8 cellular contexts compared by ENCODE assay signal in genomic region chr2:80326214-80326613, GRCh38. TPM values are rescaled to one million over a fixed set of nuclear protein-coding genes. Genes with fewer than 3 reads are reported as not detected.
DNase-seq lines count a peak whose midpoint lies in the region; ATAC-seq and TF ChIP-seq lines count a peak whose summit lies in the region.

No MANE protein-coding gene starts in this region.

- H3K4me3 Mint-ChIP-seq in neural crest cell = no peak overlapping the region

- intact Hi-C loops in dorsolateral prefrontal cortex (cut with DNase I) = loop anchor here (1.0 to 5.0 kb wide), 2 partner anchors 171 to 173 kb away; no protein-coding TSS in a partner anchor

- no peaks in the 10 kb centered on the region for H3K4me1 ChIP-seq in Peyer's patch

- no peaks in the 10 kb centered on the region for H3K9me3 Mint-ChIP-seq in neural crest cell

- H3K4me1 Mint-ChIP-seq in neural crest cell = peaks cover 4% of the 10 kb centered on the region

- TF ChIP-seq POLR2A in Peyer's patch (IDR thresholded peaks at IDR 0.05) = no peak

- H3K36me3 Mint-ChIP-seq in neural crest cell (ENCODE audit: low read depth) = no peaks in the 10 kb centered on the region

- no peaks in the 10 kb centered on the region for H3K9me3 ChIP-seq in Peyer's patch

- TF ChIP-seq CTCF in GM12873 (IDR thresholded peaks at IDR 0.05; ENCODE audit: insufficient read depth, low read depth, low read length, missing control alignments) = peak; percentile 39
- TF ChIP-seq CTCF in dorsolateral prefrontal cortex (IDR thresholded peaks at IDR 0.05 in 54 of 56, conservative IDR thresholded peaks at IDR 0.05 in 2 of 56; ENCODE audit: low read depth in 1 of 56, partially characterized antibody in 56 of 56) = peak; percentile 40 to 89 (median 66)
- TF ChIP-seq CTCF in neural crest cell (conservative IDR thresholded peaks at IDR 0.05) = peak; percentile 66
- TF ChIP-seq CTCF in Peyer's patch (IDR thresholded peaks at IDR 0.05) = peak in 2 of 6 experiments; percentile 22 to 24

- ATAC-seq in HG03280 (IDR thresholded peaks at IDR 0.05; ENCODE audit: unreplicated experiment) = no peak

- H3K27ac ChIP-seq in dorsolateral prefrontal cortex (peak overlapping the region in 42 of 59 donors; percentile 8 to 77 (median 56)), Peyer's patch (no peak overlapping the region)

- H3K4me3 ChIP-seq in dorsolateral prefrontal cortex = no peak overlapping the region
- no peak overlapping the region for H3K4me3 ChIP-seq in Peyer's patch

- H3K27me3 ChIP-seq in dorsolateral prefrontal cortex (peaks cover 0 to 24% (median 0%) of the 10 kb centered on the region in 45 donors), Peyer's patch (peaks cover 0 to 3% of the 10 kb centered on the region in 2 donors)

- H3K27me3 Mint-ChIP-seq in neural crest cell (ENCODE audit: low read depth) = peaks cover 11% of the 10 kb centered on the region

- DNase-seq in NCI-H2227 (lab: John Stamatoyannopoulos, UW; ENCODE audit: unreplicated experiment) = peak; percentile 67
- peak in 1 of 10 donors; percentile 49 for DNase-seq in dorsolateral prefrontal cortex
- DNase-seq in neural crest cell (ENCODE audit: low read depth, low spot score) = no peak
- DNase-seq in Peyer's patch = no peak
- DNase-seq in stimulated activated CD4-positive, alpha-beta T cell treated with anti-CD3 and anti-CD28 coated beads, Interleukin-4, amount 100 ng/mL, for 4 hours = no peak
- no peak for DNase-seq in activated naive CD4-positive, alpha-beta T cell treated with anti-CD3 and anti-CD28 coated beads, Interleukin-2, amount 50 U/mL, for 16 hours

- no peak overlapping the region for H3K27ac Mint-ChIP-seq in neural crest cell (ENCODE audit: unreplicated experiment)

- no peaks in the 10 kb centered on the region for H3K36me3 ChIP-seq in Peyer's patch

RNA-seq across cellular contexts. Expression of gene LRRTM1, which starts 21.7 kb away (rescaled TPM):
- 10 to 100 TPM in 117 of 120 experiments, 1 to 10 TPM in 3; 3.8 to 34.8 (median 19.7) TPM for total RNA-seq in dorsolateral prefrontal cortex
- 1.4 and 1.5 TPM in 2 replicates for total RNA-seq in neural crest cell
- not detected for total RNA-seq in Peyer's patch

Comparison
In these comparisons a context has a peak if more than half of its experiments do, and no peak if none do; other contexts are left out.
1. H3K27ac ChIP-seq: peak in dorsolateral prefrontal cortex (42 of 59); none in Peyer's patch (0 of 4).